Comparison of ENCODE assay signal across 14 cellular contexts in genomic region chr15:80654299-80654698, GRCh38. TPM values are rescaled to one million over a fixed set of nuclear protein-coding genes. Genes with fewer than 3 reads are reported as not detected.
DNase-seq lines count a peak whose midpoint lies in the region; ATAC-seq and TF ChIP-seq lines count a peak whose summit lies in the region.
"Had no signal": no experiment of that assay in that cellular context is flagged by ENCODE, and none has a peak within 500 bp of the region (broad histone marks: within the 10 kb centered on the region; RNA-seq: fewer than 3 reads in every experiment).

No MANE protein-coding gene starts in this region.

- H3K27ac Mint-ChIP-seq in WTC11 = no peak overlapping the region
- no peak overlapping the region for H3K27ac Mint-ChIP-seq in activated T-helper 1 cell treated with anti-CD3 and anti-CD28 coated beads, Interleukin-12 subunit alpha, Interleukin-12 subunit beta, Interleukin-2, Interleukin-4 antibody, amounts not matched to agents 30 ng/mL and 10 ng/mL and 1 ng/mL, durations not matched to agents 14 hours and 24 hours and 36 hours
- H3K27ac Mint-ChIP-seq: B cell; CD8-positive, alpha-beta T cell; H9 had no signal

- no peak overlapping the region for H4K8ac ChIP-seq in IMR-90 (ENCODE audit: low read depth in 2 of 2, low read length in 2 of 2)
- H4K8ac ChIP-seq in trophoblast cell (ENCODE audit: low read depth, low read length) = no peak overlapping the region

- no peak overlapping the region for H2BK5ac ChIP-seq in IMR-90 (ENCODE audit: low read depth, low read length, poor library complexity, severe bottlenecking)
- H2BK5ac ChIP-seq in trophoblast cell (ENCODE audit: low read depth, low read length, poor library complexity) = no peak overlapping the region

- H3K4me2 ChIP-seq in IMR-90 (ENCODE audit: low read depth, low read length) (no peak overlapping the region), trophoblast cell (ENCODE audit: low read length) (no peak overlapping the region)
- H3K4me2 ChIP-seq: BLaER1 treated with 17β-estradiol and CSF1 and Interleukin-3, amounts not matched to agents 10 nM and 100 nM had no signal

- dilution Hi-C loops in IMR-90 (cut with HindIII; ENCODE audit: low sequenced_read_pairs, unreplicated experiment) = no loop called here

- 0 out of 2 replicates have a peak, but pooled peaks cover under 1% of the 10 kb centered on the region for H3K9me1 ChIP-seq in IMR-90 (ENCODE audit: insufficient read depth, low read length)

- no peak for TF ChIP-seq CTCF in IMR-90 (conservative IDR thresholded peaks at IDR 0.05; ENCODE audit: low read depth, low read length)
- no peak for TF ChIP-seq CTCF in WTC11 (IDR thresholded peaks at IDR 0.05)

- H3K36me3 Mint-ChIP-seq in WTC11 = peaks cover 22% of the 10 kb centered on the region
- H3K36me3 Mint-ChIP-seq in activated T-helper 1 cell treated with anti-CD3 and anti-CD28 coated beads, Interleukin-12 subunit alpha, Interleukin-12 subunit beta, Interleukin-2, Interleukin-4 antibody, amounts not matched to agents 30 ng/mL and 10 ng/mL and 1 ng/mL, durations not matched to agents 14 hours and 24 hours and 36 hours (ENCODE audit: low read depth) = no peaks in the 10 kb centered on the region

- no peak overlapping the region for H3K4me3 Mint-ChIP-seq in WTC11
- H3K4me3 Mint-ChIP-seq in activated T-helper 1 cell treated with anti-CD3 and anti-CD28 coated beads, Interleukin-12 subunit alpha, Interleukin-12 subunit beta, Interleukin-2, Interleukin-4 antibody, amounts not matched to agents 30 ng/mL and 10 ng/mL and 1 ng/mL, durations not matched to agents 14 hours and 24 hours and 36 hours = no peak overlapping the region
- H3K4me3 Mint-ChIP-seq: B cell; CD8-positive, alpha-beta T cell; H9 had no signal

- POLR2A ChIA-PET in IMR-90 (lab: Charles Lee; ENCODE audit: unreplicated experiment) = no interaction called here
- POLR2A ChIA-PET in WTC11 (lab: Charles Lee) = no interaction called here

- no peak overlapping the region for H4K5ac ChIP-seq in IMR-90 (ENCODE audit: low read depth, low read length)

- H3K36me3 ChIP-seq in IMR-90 (ENCODE audit: control insufficient read depth, insufficient read depth, low read length) = no peaks in the 10 kb centered on the region
- H3K36me3 ChIP-seq in trophoblast cell (ENCODE audit: control insufficient read depth in 1 of 2, insufficient read depth in 2 of 2, low read length in 2 of 2) = no peaks in the 10 kb centered on the region
- H3K36me3 ChIP-seq: BLaER1 treated with 17β-estradiol and CSF1 and Interleukin-3, amounts not matched to agents 10 nM and 100 nM had no signal

- no TSS peak for BruUV-seq in IMR-90 (replicated peaks; lab: Mats Ljungman, UMichigan)

- H2AFZ ChIP-seq in IMR-90 (replicated peaks; ENCODE audit: low read length, poor library complexity) (no peak overlapping the region), trophoblast cell (ENCODE audit: insufficient read depth, low read length, poor library complexity) (no peak overlapping the region)

- no peaks in the 10 kb centered on the region for H4K20me1 ChIP-seq in IMR-90 (ENCODE audit: insufficient read depth, low read length)
- H4K20me1 ChIP-seq: BLaER1 treated with 17β-estradiol and CSF1 and Interleukin-3, amounts not matched to agents 10 nM and 100 nM had no signal

- DNase-seq in IMR-90 (no peak), WTC11 (ENCODE audit: low spot score) (peak; percentile 24), iPS-NIHi7 (ENCODE audit: extremely low spot score) (peak; percentile 31), trophoblast cell (no peak), KBM-7 (no peak)
- no peak for DNase-seq in activated T-helper 1 cell treated with anti-CD3 and anti-CD28 coated beads, Interleukin-12 subunit alpha, Interleukin-12 subunit beta, Interleukin-2, Interleukin-4 antibody, amounts not matched to agents 30 ng/mL and 10 ng/mL and 1 ng/mL, durations not matched to agents 14 hours and 24 hours and 36 hours (ENCODE audit: low spot score)
- no peak for DNase-seq in activated CD4-positive, alpha-beta T cell treated with anti-CD3 and anti-CD28 coated beads for 1 hour
- DNase-seq: Calu3; CD8-positive, alpha-beta T cell; DMS79 treated with DMSO at 0.1 percent for 48 hours; H9 had no signal

- H3K4me1 ChIP-seq in IMR-90 (ENCODE audit: control insufficient read depth, insufficient read depth, low read length) (peaks cover under 1% of the 10 kb centered on the region), trophoblast cell (ENCODE audit: control insufficient read depth in 1 of 2, insufficient read depth in 2 of 2, low read length in 2 of 2) (no peaks in the 10 kb centered on the region)

- in situ Hi-C loops in IMR-90 (cut with MboI; ENCODE audit: low sequenced_read_pairs) (no loop called here), KBM-7 (cut with MboI; ENCODE audit: low pct_unique_long_range_greater_than_20kb, low sequenced_read_pairs) (no loop called here)

- H2BK15ac ChIP-seq in IMR-90 (ENCODE audit: low read depth, low read length) = no peak overlapping the region

- H3K27ac ChIP-seq in IMR-90 (ENCODE audit: insufficient read depth, low read length) = no peak overlapping the region
- no peak overlapping the region for H3K27ac ChIP-seq in trophoblast cell (ENCODE audit: low read depth, low read length)
- H3K27ac ChIP-seq: BLaER1 treated with 17β-estradiol and CSF1 and Interleukin-3, amounts not matched to agents 10 nM and 100 nM had no signal

- H3K14ac ChIP-seq in IMR-90 (replicated peaks; ENCODE audit: low read depth, low read length) (no peak overlapping the region), trophoblast cell (ENCODE audit: low read length) (no peak overlapping the region)

- peaks cover 30% of the 10 kb centered on the region for H3K9me3 Mint-ChIP-seq in WTC11
- peaks cover 8% of the 10 kb centered on the region for H3K9me3 Mint-ChIP-seq in activated T-helper 1 cell treated with anti-CD3 and anti-CD28 coated beads, Interleukin-12 subunit alpha, Interleukin-12 subunit beta, Interleukin-2, Interleukin-4 antibody, amounts not matched to agents 30 ng/mL and 10 ng/mL and 1 ng/mL, durations not matched to agents 14 hours and 24 hours and 36 hours

- H2BK120ac ChIP-seq in IMR-90 (ENCODE audit: low read depth, low read length) (no peak overlapping the region), trophoblast cell (ENCODE audit: insufficient read depth, low read length, poor library complexity) (no peak overlapping the region)

- H2AK5ac ChIP-seq in IMR-90 (ENCODE audit: low read depth, low read length) (no peak overlapping the region), trophoblast cell (ENCODE audit: low read length) (no peak overlapping the region)

- H3K56ac ChIP-seq in IMR-90 (ENCODE audit: extremely low read depth, insufficient read depth, low read length) = no peak overlapping the region

- H3K27me3 ChIP-seq in IMR-90 (ENCODE audit: control insufficient read depth, insufficient read depth, low read length) (no peaks in the 10 kb centered on the region), trophoblast cell (ENCODE audit: insufficient read depth, low read length) (no peaks in the 10 kb centered on the region)
- H3K27me3 ChIP-seq: BLaER1 treated with 17β-estradiol and CSF1 and Interleukin-3, amounts not matched to agents 10 nM and 100 nM had no signal

- no peak for TF ChIP-seq RAD21 in IMR-90 (IDR thresholded peaks at IDR 0.05; ENCODE audit: low read length)

- no peak overlapping the region for H4K12ac ChIP-seq in trophoblast cell (ENCODE audit: low read depth, low read length)

- WGBS in IMR-90 (ENCODE audit: extremely low coverage in 2 of 2, insufficient read length in 1 of 2), 2 experiments = no CpG with 5 or more reads among the region's 1 CpG
- no CpG with 5 or more reads among the region's 1 CpG for WGBS in trophoblast cell (ENCODE audit: extremely low coverage, insufficient coverage, insufficient read length)

- peaks cover 5% of the 10 kb centered on the region for H3K27me3 Mint-ChIP-seq in WTC11 (ENCODE audit: low read depth)
- peaks cover 19% of the 10 kb centered on the region for H3K27me3 Mint-ChIP-seq in activated T-helper 1 cell treated with anti-CD3 and anti-CD28 coated beads, Interleukin-12 subunit alpha, Interleukin-12 subunit beta, Interleukin-2, Interleukin-4 antibody, amounts not matched to agents 30 ng/mL and 10 ng/mL and 1 ng/mL, durations not matched to agents 14 hours and 24 hours and 36 hours (ENCODE audit: insufficient read depth)

- H3K18ac ChIP-seq in IMR-90 (ENCODE audit: low read depth, low read length) (no peak overlapping the region), trophoblast cell (ENCODE audit: low read length) (no peak overlapping the region)

- H2BK12ac ChIP-seq in trophoblast cell (ENCODE audit: low read length) = no peak overlapping the region

- no peak for ATAC-seq in IMR-90 (ENCODE audit: low read depth)
- peak; percentile 43 for ATAC-seq in WTC11
- ATAC-seq: CD8-positive, alpha-beta T cell; GM12878 had no signal

- H3K9ac ChIP-seq in IMR-90 (ENCODE audit: low read depth, low read length) (no peak overlapping the region), trophoblast cell (ENCODE audit: low read length) (no peak overlapping the region)
- H3K9ac ChIP-seq: BLaER1 treated with 17β-estradiol and CSF1 and Interleukin-3, amounts not matched to agents 10 nM and 100 nM had no signal

- no peaks in the 10 kb centered on the region for H3K79me1 ChIP-seq in IMR-90 (ENCODE audit: low read depth in 1 of 2, low read length in 2 of 2)
- H3K79me1 ChIP-seq in trophoblast cell (ENCODE audit: low read length) = no peaks in the 10 kb centered on the region

- H3K4me3 ChIP-seq in IMR-90 (ENCODE audit: insufficient read depth, low read depth, low read length) (no peak overlapping the region), trophoblast cell (ENCODE audit: low read depth, low read length) (no peak overlapping the region)
- H3K4me3 ChIP-seq: BLaER1 treated with 17β-estradiol and CSF1 and Interleukin-3, amounts not matched to agents 10 nM and 100 nM; GM12878 had no signal

- H3K9me3 ChIP-seq in IMR-90 (ENCODE audit: control insufficient read depth, insufficient read depth, low read length) = peaks cover 17% of the 10 kb centered on the region
- peaks cover 3% of the 10 kb centered on the region for H3K9me3 ChIP-seq in trophoblast cell (ENCODE audit: insufficient read depth, low read depth, low read length)

- intact Hi-C loops in IMR-90 (cut with micrococcal nuclease) = no loop called here
- intact Hi-C loops in activated T-helper 1 cell treated with anti-CD3 and anti-CD28 coated beads, Interleukin-12 subunit alpha, Interleukin-12 subunit beta, Interleukin-2, Interleukin-4 antibody, amounts not matched to agents 30 ng/mL and 10 ng/mL and 1 ng/mL, durations not matched to agents 14 hours and 24 hours and 36 hours (cut with micrococcal nuclease) = no loop called here

- H2AK9ac ChIP-seq in IMR-90 (replicated peaks; ENCODE audit: low read depth, low read length, poor library complexity) = no peak overlapping the region

- no peak for TF ChIP-seq POLR2A in IMR-90 (IDR thresholded peaks at IDR 0.05; ENCODE audit: low read depth, low read length)

- H3K23ac ChIP-seq in IMR-90 (ENCODE audit: low read depth, low read length) (0 out of 2 replicates have a peak overlapping the region, but pooled peaks have one; percentile 14), trophoblast cell (ENCODE audit: low read length) (peak overlapping the region; percentile 75)

- H4K91ac ChIP-seq in IMR-90 (ENCODE audit: insufficient read depth, low read depth, low read length) (no peak overlapping the region), trophoblast cell (ENCODE audit: low read depth, low read length) (no peak overlapping the region)

- CTCF ChIA-PET in IMR-90 (lab: Yijun Ruan, JAX) (interaction anchor here (0.9 kb wide), 1 partner anchor 11 kb away, joined by 3 read pairs; no protein-coding TSS in a partner anchor), WTC11 (lab: Charles Lee) (interaction anchor here (0.6 to 2.3 kb wide), 2 partner anchors 67 to 122 kb away, joined by 3 to 14 read pairs; no protein-coding TSS in a partner anchor)

- no peaks in the 10 kb centered on the region for H3K79me2 ChIP-seq in trophoblast cell (ENCODE audit: control insufficient read depth, insufficient read depth, low read length, poor library complexity)

- H3K4ac ChIP-seq in IMR-90 (ENCODE audit: low read depth, low read length) = no peak overlapping the region
- no peak overlapping the region for H3K4ac ChIP-seq in trophoblast cell (ENCODE audit: low read depth, low read length)

- peaks cover 10% of the 10 kb centered on the region for H3K4me1 Mint-ChIP-seq in WTC11
- no peaks in the 10 kb centered on the region for H3K4me1 Mint-ChIP-seq in activated T-helper 1 cell treated with anti-CD3 and anti-CD28 coated beads, Interleukin-12 subunit alpha, Interleukin-12 subunit beta, Interleukin-2, Interleukin-4 antibody, amounts not matched to agents 30 ng/mL and 10 ng/mL and 1 ng/mL, durations not matched to agents 14 hours and 24 hours and 36 hours (ENCODE audit: low read depth)
- H3K4me1 Mint-ChIP-seq: B cell had no signal

- no peak overlapping the region for H2BK20ac ChIP-seq in IMR-90 (ENCODE audit: low read depth, low read length)

RNA-seq across cellular contexts. Expression of gene ABHD17C, which starts 40.8 kb away (rescaled TPM):
- total RNA-seq in IMR-90 (2012; rRNA removed) (5.3 and 5.4 TPM in 2 replicates), WTC11 (2021) (23.6 to 29.0 TPM (median 23.6 TPM) in 3 replicates)
- polyA plus RNA-seq in IMR-90 (2012; rRNA removed) = 10.3 TPM in 2 replicates
- polyA plus RNA-seq in IMR-90 (2012; cell fraction: cytosol; rRNA removed) = 6.5 and 8.3 TPM in 2 replicates
- polyA plus RNA-seq in IMR-90 (2012; cell fraction: nucleus; rRNA removed; ENCODE audit: low replicate concordance) = 4.5 and 10.1 TPM in 2 replicates
- 23.5 and 23.8 TPM in 2 replicates for polyA plus RNA-seq in trophoblast cell (2013)
- 4.7 and 5.0 TPM in 2 replicates for total RNA-seq in activated T-helper 1 cell treated with anti-CD3 and anti-CD28 coated beads, Interleukin-12 subunit alpha, Interleukin-12 subunit beta, Interleukin-2, Interleukin-4 antibody, amounts not matched to agents 30 ng/mL and 10 ng/mL and 1 ng/mL, durations not matched to agents 14 hours and 24 hours and 36 hours

Comparison
In these comparisons a context has a peak if more than half of its experiments do, and no peak if none do; other contexts are left out.
1. DNase-seq: peak in WTC11 (single experiment) and iPS-NIHi7 (single experiment); none in IMR-90 (single experiment), trophoblast cell (0 of 2), activated T-helper 1 cell treated with anti-CD3 and anti-CD28 coated beads, Interleukin-12 subunit alpha, Interleukin-12 subunit beta, Interleukin-2, Interleukin-4 antibody, amounts not matched to agents 30 ng/mL and 10 ng/mL and 1 ng/mL, durations not matched to agents 14 hours and 24 hours and 36 hours (single experiment), activated CD4-positive, alpha-beta T cell treated with anti-CD3 and anti-CD28 coated beads for 1 hour (single experiment) and KBM-7 (single experiment).